In genomic region chr1:51519048-51519856, GRCh38 we compare ENCODE assay signal across 8 cellular contexts. TPM values are rescaled to one million over a fixed set of nuclear protein-coding genes. Genes with fewer than 3 reads are reported as not detected.
DNase-seq lines count a peak whose midpoint lies in the region; ATAC-seq, FAIRE-seq and TF ChIP-seq lines count a peak whose summit lies in the region.

Gene EPS15 (minus strand): TSS chr1:51519266. CDS start chr1:51519231, 35 bp downstream.

- POLR2A ChIA-PET in A549 (lab: Yijun Ruan, JAX): interaction anchor here (0.7 kb wide), 2 partner anchors 43 to 171 kb away, joined by 3 read pairs; no protein-coding TSS in a partner anchor

- 0% methylated on average over 5 of the region's 56 CpGs for WGBS in A549 (ENCODE audit: missing lambda C conversion rate)

- peak; percentile 34; the same call in 1 of the 2 replicates for TF ChIP-seq POLR2A in A549 (IDR thresholded peaks at IDR 0.05; ENCODE audit: low read length)

- TF ChIP-seq CTCF in A549 (IDR thresholded peaks at IDR 0.05): no peak

- H3K4me2 ChIP-seq in A549: peak within 1 kb of the TSS; percentile 84

- no peaks in the 10 kb centered on the region for H3K9me3 ChIP-seq in A549

- TF ChIP-seq EP300 in A549 (IDR thresholded peaks at IDR 0.05): 0 out of 5 replicates have a peak, but pooled peaks of 1 of the 2 experiments have one; percentile 14

- peaks cover 15% of the 10 kb centered on the region for H3K36me3 Mint-ChIP-seq in central memory CD8-positive, alpha-beta T cell (ENCODE audit: insufficient read depth)

- peak within 1 kb of the TSS; percentile 90 to 99 for H3K27ac ChIP-seq in A549

- no peaks in the 10 kb centered on the region for H3K27me3 Mint-ChIP-seq in central memory CD8-positive, alpha-beta T cell

- H3K4me1 ChIP-seq in A549: peaks cover 21% of the 10 kb centered on the region; the same call in 2 of the 3 replicates

- no peak; a peak in 1 of 5 replicates for TF ChIP-seq RAD21 in A549 (conservative IDR thresholded peaks at IDR 0.05 in 1 of 2, IDR thresholded peaks at IDR 0.05 in 1 of 2)

- H3K27ac Mint-ChIP-seq in central memory CD8-positive, alpha-beta T cell (ENCODE audit: low read depth): peak within 1 kb of the TSS; percentile 98

- H3K4me3 Mint-ChIP-seq in central memory CD8-positive, alpha-beta T cell: peak within 1 kb of the TSS; percentile 95

- CTCF ChIA-PET in A549 (lab: Yijun Ruan, JAX): interaction anchor here (0.5 to 1.3 kb wide), 2 partner anchors 15 to 163 kb away, joined by 3 read pairs; no protein-coding TSS in a partner anchor

- FAIRE-seq in A549 (lab: Jason Lieb, UNC) (no peak), islet of Langerhans (lab: Jason Lieb, UNC) (peak; percentile 36)

- peak; percentile 91 to 94 for ATAC-seq in A549
- ATAC-seq in GM18520 (IDR thresholded peaks at IDR 0.05; ENCODE audit: unreplicated experiment): peak; percentile 27
- ATAC-seq in HG03064 (IDR thresholded peaks at IDR 0.05; ENCODE audit: low read depth, unreplicated experiment): peak; percentile 51
- peak; percentile 60 for ATAC-seq in central memory CD8-positive, alpha-beta T cell (replicated peaks; ENCODE audit: extremely low read depth, poor library complexity, severe bottlenecking)

- peak within 1 kb of the TSS; percentile 74 for H3K4me3 ChIP-seq in A549

- no peaks in the 10 kb centered on the region for H3K9me3 Mint-ChIP-seq in central memory CD8-positive, alpha-beta T cell

- H3K4me1 Mint-ChIP-seq in central memory CD8-positive, alpha-beta T cell: peaks cover 57% of the 10 kb centered on the region

- DNase-seq in A549 (ENCODE audit: low read depth in 1 of 2, low spot score in 1 of 2) (peak; percentile 69 to 82), NCI-H2227 treated with DMSO at 0.1 percent for 48 hours (lab: John Stamatoyannopoulos, UW) (peak; percentile 63)
- DNase-seq in activated CD4-positive, CD25-positive, alpha-beta regulatory T cell treated with anti-CD3 and anti-CD28 coated beads, Interleukin-2, amount 50 U/mL, for 72 hours: peak; percentile 83
- peak; percentile 60 to 67 for DNase-seq in central memory CD8-positive, alpha-beta T cell (ENCODE audit: low spot score in 2 of 2)
- peak; percentile 84 to 89 for DNase-seq in stimulated activated CD4-positive, alpha-beta T cell treated with anti-CD3 and anti-CD28 coated beads, Interleukin-12 subunit alpha, Interleukin-12 subunit beta, amount 100 ng/mL, for 24 hours (ENCODE audit: low read depth in 2 of 2)

TF ChIP-seq in A549, 52 proteins besides CTCF, POLR2A, EP300 and RAD21:
- TF ChIP-seq KDM1A (IDR thresholded peaks at IDR 0.05; ENCODE audit: low read depth) (peak; percentile 83), TP53 (CRISPR knock-in tag; IDR thresholded peaks at IDR 0.05) (no peak), MAZ (IDR thresholded peaks at IDR 0.05; ENCODE audit: borderline replicate concordance, low read depth, low read length) (0 out of 2 replicates have a peak, but pooled peaks have one; percentile 17), FOSB (CRISPR knock-in tag; IDR thresholded peaks at IDR 0.05) (no peak), HDAC2 (IDR thresholded peaks at IDR 0.05) (peak; percentile 76; the same call in 1 of the 2 replicates), CHD4 (IDR thresholded peaks at IDR 0.05; ENCODE audit: borderline replicate concordance) (0 out of 2 replicates have a peak, but pooled peaks have one; percentile 48), JUN (IDR thresholded peaks at IDR 0.05) (peak; percentile 22 to 60; a peak in 2 of 5 replicates), CBX2 (IDR thresholded peaks at IDR 0.05; ENCODE audit: borderline replicate concordance, low read depth) (no peak)
- TF ChIP-seq, protein P1, sequence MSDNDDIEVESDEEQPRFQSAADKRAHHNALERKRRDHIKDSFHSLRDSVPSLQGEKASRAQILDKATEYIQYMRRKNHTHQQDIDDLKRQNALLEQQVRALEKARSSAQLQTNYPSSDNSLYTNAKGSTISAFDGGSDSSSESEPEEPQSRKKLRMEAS (IDR thresholded peaks at IDR 0.05): peak; percentile 28; the same call in 1 of the 2 replicates

RNA-seq across cellular contexts. Expression of gene EPS15, which starts in this region (rescaled TPM):
- polyA plus RNA-seq in A549 (2011; rRNA removed) (33.4 and 35.4 TPM in 2 replicates), A549 (2017; fragmentation: RNase III; extraction: RNeasy Plus Mini Kit Qiagen cat#74134 plus additional on column Dnase treatment) (10.0 to 10.9 TPM (median 10.9 TPM) in 3 replicates)
- 5.5 and 5.8 TPM in 2 replicates for polyA plus RNA-seq in A549 (2012; cell fraction: cytosol; rRNA removed)
- polyA plus RNA-seq in A549 (2012; cell fraction: nucleus; rRNA removed): 2.8 and 3.9 TPM in 2 replicates
- 19.9 and 20.6 TPM in 2 replicates for polyA minus RNA-seq in A549 (2011; rRNA and poly(A)+ RNA removed)

Comparison
In these comparisons a context has a peak if more than half of its experiments do, and no peak if none do; other contexts are left out.
1. Peak in every context shown above with its lines: DNase-seq, ATAC-seq, H3K4me3 ChIP-seq and H3K27ac ChIP-seq.
2. ATAC-seq: peak in every context shown above with its lines; median percentile 92 in A549; 60 in central memory CD8-positive, alpha-beta T cell; 51 in HG03064; 27 in GM18520.